Comparison of ENCODE assay signal across 12 cellular contexts in genomic region chr6:506508-506907, GRCh38.
DNase-seq lines count a peak whose midpoint lies in the region; ATAC-seq and TF ChIP-seq lines count a peak whose summit lies in the region.
"Had no signal": no experiment of that assay in that cellular context is flagged by ENCODE, and none has a peak within 500 bp of the region (broad histone marks: within the 10 kb centered on the region; RNA-seq: fewer than 3 reads in every experiment).

No MANE protein-coding gene starts in this region.

- intact Hi-C loops in activated CD8-positive, alpha-beta T cell treated with anti-CD3 and anti-CD28 coated beads for 36 hours (cut with micrococcal nuclease) = loop anchor here (5.0 kb wide), 2 partner anchors 41 to 104 kb away; no protein-coding TSS in a partner anchor
- intact Hi-C loops in naive thymus-derived CD4-positive, alpha-beta T cell (cut with micrococcal nuclease) = loop anchor here (1.0 to 5.0 kb wide), 3 partner anchors 8 to 41 kb away; no protein-coding TSS in a partner anchor
- intact Hi-C loops in vagina (cut with DNase I) = no loop called here

- no peaks in the 10 kb centered on the region for H3K79me2 ChIP-seq in Karpas-422 (ENCODE audit: low read length)

- H3K4me1 Mint-ChIP-seq in activated CD8-positive, alpha-beta T cell treated with anti-CD3 and anti-CD28 coated beads for 36 hours (ENCODE audit: low read depth) = peaks cover 97% of the 10 kb centered on the region
- H3K4me1 Mint-ChIP-seq in naive thymus-derived CD4-positive, alpha-beta T cell = peaks cover 51 to 95% (median 85%) of the 10 kb centered on the region in 7 donors
- peaks cover 100% of the 10 kb centered on the region for H3K4me1 Mint-ChIP-seq in stimulated activated naive CD8-positive, alpha-beta T cell treated with anti-CD3 and anti-CD28 coated beads, Interleukin-15, Interleukin-2, amounts not matched to agents 100 ng/mL and 50 ng/mL, for 24 hours (ENCODE audit: low read depth)
- peaks cover 50 to 80% (median 74%) of the 10 kb centered on the region in 3 donors for H3K4me1 Mint-ChIP-seq in CD8-positive, alpha-beta memory T cell
- H3K4me1 Mint-ChIP-seq: endodermal cell had no signal

- DNase-seq in activated effector memory CD4-positive, alpha-beta T cell treated with anti-CD3 and anti-CD28 coated beads, Interleukin-2, amount 50 U/mL, for 16 hours = peak; percentile 80
- DNase-seq in activated effector memory CD4-positive, alpha-beta T cell treated with Interleukin-2 at 50 U/mL for 16 hours = no peak
- DNase-seq in activated CD8-positive, alpha-beta T cell treated with anti-CD3 and anti-CD28 coated beads for 36 hours = peak; percentile 86
- peak in 1 of 9 donors; percentile 35 for DNase-seq in naive thymus-derived CD4-positive, alpha-beta T cell
- no peak for DNase-seq in Karpas-422
- no peak for DNase-seq in CD8-positive, alpha-beta memory T cell
- DNase-seq in vagina (ENCODE audit: extremely low spot score in 2 of 2) = no peak
- DNase-seq: endodermal cell, MM.1S, NCI-H2227 treated with DMSO at 0.1 percent for 48 hours had no signal

- no peaks in the 10 kb centered on the region for H4K20me1 ChIP-seq in Karpas-422 (ENCODE audit: insufficient read depth, low read depth, low read length)

- H3K9ac ChIP-seq in Karpas-422 (ENCODE audit: low read length) = no peak overlapping the region

- POLR2A ChIA-PET in activated CD8-positive, alpha-beta T cell treated with anti-CD3 and anti-CD28 coated beads for 36 hours (lab: Charles Lee) = no interaction called here
- POLR2A ChIA-PET in naive thymus-derived CD4-positive, alpha-beta T cell (lab: Charles Lee) = no interaction called here
- POLR2A ChIA-PET in CD8-positive, alpha-beta memory T cell (lab: Charles Lee) = no interaction called here

- peak; percentile 69 for ATAC-seq in activated CD8-positive, alpha-beta T cell treated with anti-CD3 and anti-CD28 coated beads for 36 hours
- no peak for ATAC-seq in naive thymus-derived CD4-positive, alpha-beta T cell

- no peaks in the 10 kb centered on the region for H3K27me3 ChIP-seq in naive thymus-derived CD4-positive, alpha-beta T cell (ENCODE audit: control insufficient read depth in 2 of 2, insufficient read depth in 2 of 2, low read length in 2 of 2)
- H3K27me3 ChIP-seq in Karpas-422 (ENCODE audit: low read length) (no peaks in the 10 kb centered on the region), vagina (no peaks in the 10 kb centered on the region)
- no peaks in the 10 kb centered on the region for H3K27me3 ChIP-seq in CD8-positive, alpha-beta memory T cell (ENCODE audit: insufficient read depth, low read length, poor library complexity, severe bottlenecking)

- H3K27ac Mint-ChIP-seq in activated CD8-positive, alpha-beta T cell treated with anti-CD3 and anti-CD28 coated beads for 36 hours = peak overlapping the region; percentile 99
- H3K27ac Mint-ChIP-seq in naive thymus-derived CD4-positive, alpha-beta T cell = peak overlapping the region; percentile 32 to 89 (median 73)
- H3K27ac Mint-ChIP-seq in stimulated activated naive CD8-positive, alpha-beta T cell treated with anti-CD3 and anti-CD28 coated beads, Interleukin-15, Interleukin-2, amounts not matched to agents 100 ng/mL and 50 ng/mL, for 24 hours = peak overlapping the region; percentile 96
- H3K27ac Mint-ChIP-seq in CD8-positive, alpha-beta memory T cell = peak overlapping the region in 2 of 8 donors; percentile 11 to 48
- H3K27ac Mint-ChIP-seq: endodermal cell had no signal

- no peak overlapping the region for H3K4me3 ChIP-seq in naive thymus-derived CD4-positive, alpha-beta T cell (ENCODE audit: low read length)
- H3K4me3 ChIP-seq in Karpas-422 (ENCODE audit: low read length) (no peak overlapping the region), vagina (no peak overlapping the region)
- no peak overlapping the region for H3K4me3 ChIP-seq in CD8-positive, alpha-beta memory T cell (ENCODE audit: low read length)
- H3K4me3 ChIP-seq: HAP-1 had no signal

- TF ChIP-seq CTCF in activated CD8-positive, alpha-beta T cell treated with anti-CD3 and anti-CD28 coated beads for 36 hours (IDR thresholded peaks at IDR 0.05) = no peak
- no peak for TF ChIP-seq CTCF in vagina (IDR thresholded peaks at IDR 0.05)

- no peak for TF ChIP-seq POLR2A in vagina (IDR thresholded peaks at IDR 0.05)

- peak overlapping the region; percentile 5 for H3K27ac ChIP-seq in naive thymus-derived CD4-positive, alpha-beta T cell (ENCODE audit: low read depth, low read length)
- H3K27ac ChIP-seq in Karpas-422 (ENCODE audit: low read length) (no peak overlapping the region), vagina (no peak overlapping the region)
- H3K27ac ChIP-seq in CD8-positive, alpha-beta memory T cell (ENCODE audit: low read depth, low read length) = no peak overlapping the region

- H2AFZ ChIP-seq in Karpas-422 (ENCODE audit: low read length) = no peak overlapping the region

- peaks cover 37% of the 10 kb centered on the region for H3K36me3 Mint-ChIP-seq in activated CD8-positive, alpha-beta T cell treated with anti-CD3 and anti-CD28 coated beads for 36 hours (ENCODE audit: low read depth)
- H3K36me3 Mint-ChIP-seq in naive thymus-derived CD4-positive, alpha-beta T cell = peaks cover 0 to 29% (median 21%) of the 10 kb centered on the region in 5 donors
- H3K36me3 Mint-ChIP-seq in stimulated activated naive CD8-positive, alpha-beta T cell treated with anti-CD3 and anti-CD28 coated beads, Interleukin-15, Interleukin-2, amounts not matched to agents 100 ng/mL and 50 ng/mL, for 24 hours (ENCODE audit: low read depth) = peaks cover 37% of the 10 kb centered on the region
- H3K36me3 Mint-ChIP-seq in CD8-positive, alpha-beta memory T cell = peaks cover 0 to 6% (median 4%) of the 10 kb centered on the region in 3 donors

- CTCF ChIA-PET in activated CD8-positive, alpha-beta T cell treated with anti-CD3 and anti-CD28 coated beads for 36 hours (lab: Charles Lee) = no interaction called here
- CTCF ChIA-PET in naive thymus-derived CD4-positive, alpha-beta T cell (lab: Charles Lee) = no interaction called here
- CTCF ChIA-PET in CD8-positive, alpha-beta memory T cell (lab: Charles Lee) = no interaction called here

- H3K4me3 Mint-ChIP-seq in activated CD8-positive, alpha-beta T cell treated with anti-CD3 and anti-CD28 coated beads for 36 hours = peak overlapping the region; percentile 50
- peak overlapping the region in 7 of 10 donors; percentile 25 to 61 (median 30) for H3K4me3 Mint-ChIP-seq in naive thymus-derived CD4-positive, alpha-beta T cell
- peak overlapping the region; percentile 59 for H3K4me3 Mint-ChIP-seq in stimulated activated naive CD8-positive, alpha-beta T cell treated with anti-CD3 and anti-CD28 coated beads, Interleukin-15, Interleukin-2, amounts not matched to agents 100 ng/mL and 50 ng/mL, for 24 hours
- no peak overlapping the region for H3K4me3 Mint-ChIP-seq in CD8-positive, alpha-beta memory T cell
- H3K4me3 Mint-ChIP-seq: endodermal cell had no signal

- H3K9me2 ChIP-seq in Karpas-422 (replicated peaks; ENCODE audit: insufficient read depth, low read length) = no peaks in the 10 kb centered on the region

- no peaks in the 10 kb centered on the region for H3K9me3 ChIP-seq in naive thymus-derived CD4-positive, alpha-beta T cell (ENCODE audit: control insufficient read depth in 2 of 3, low read length in 3 of 3)
- no peaks in the 10 kb centered on the region for H3K9me3 ChIP-seq in Karpas-422 (ENCODE audit: low read length)
- H3K9me3 ChIP-seq in CD8-positive, alpha-beta memory T cell (ENCODE audit: low read length) = no peaks in the 10 kb centered on the region
- no peaks in the 10 kb centered on the region for H3K9me3 ChIP-seq in vagina
- H3K9me3 ChIP-seq: HAP-1 had no signal

- no peak overlapping the region for H3K4me2 ChIP-seq in Karpas-422 (ENCODE audit: low read depth, low read length, poor library complexity, severe bottlenecking)

- no peaks in the 10 kb centered on the region for H3K9me3 Mint-ChIP-seq in activated CD8-positive, alpha-beta T cell treated with anti-CD3 and anti-CD28 coated beads for 36 hours
- H3K9me3 Mint-ChIP-seq in naive thymus-derived CD4-positive, alpha-beta T cell = peaks cover 0 to 2% (median 0%) of the 10 kb centered on the region in 11 donors
- no peaks in the 10 kb centered on the region for H3K9me3 Mint-ChIP-seq in stimulated activated naive CD8-positive, alpha-beta T cell treated with anti-CD3 and anti-CD28 coated beads, Interleukin-15, Interleukin-2, amounts not matched to agents 100 ng/mL and 50 ng/mL, for 24 hours
- H3K9me3 Mint-ChIP-seq in CD8-positive, alpha-beta memory T cell = no peaks in the 10 kb centered on the region
- H3K9me3 Mint-ChIP-seq: endodermal cell had no signal

- peaks cover 21 to 42% of the 10 kb centered on the region in 2 donors for H3K4me1 ChIP-seq in naive thymus-derived CD4-positive, alpha-beta T cell (ENCODE audit: control insufficient read depth in 2 of 2, insufficient read depth in 2 of 2, low read length in 2 of 2)
- H3K4me1 ChIP-seq in Karpas-422 (ENCODE audit: low read length) = peaks cover 5% of the 10 kb centered on the region
- H3K4me1 ChIP-seq in CD8-positive, alpha-beta memory T cell (ENCODE audit: insufficient read depth, low read length) = peaks cover 46% of the 10 kb centered on the region
- no peaks in the 10 kb centered on the region for H3K4me1 ChIP-seq in vagina
- H3K4me1 ChIP-seq: HAP-1 had no signal

- H3K36me3 ChIP-seq in naive thymus-derived CD4-positive, alpha-beta T cell (ENCODE audit: control insufficient read depth in 2 of 3, insufficient read depth in 3 of 3, low read length in 3 of 3) = peaks cover 0 to 5% (median 0%) of the 10 kb centered on the region in 3 experiments
- H3K36me3 ChIP-seq in Karpas-422 (ENCODE audit: insufficient read depth, low read length) (no peaks in the 10 kb centered on the region), vagina (no peaks in the 10 kb centered on the region)
- no peaks in the 10 kb centered on the region for H3K36me3 ChIP-seq in CD8-positive, alpha-beta memory T cell (ENCODE audit: insufficient read depth, low read length)
- H3K36me3 ChIP-seq: HAP-1 had no signal

- H3K27me3 Mint-ChIP-seq in activated CD8-positive, alpha-beta T cell treated with anti-CD3 and anti-CD28 coated beads for 36 hours = no peaks in the 10 kb centered on the region
- no peaks in the 10 kb centered on the region for H3K27me3 Mint-ChIP-seq in naive thymus-derived CD4-positive, alpha-beta T cell
- no peaks in the 10 kb centered on the region for H3K27me3 Mint-ChIP-seq in stimulated activated naive CD8-positive, alpha-beta T cell treated with anti-CD3 and anti-CD28 coated beads, Interleukin-15, Interleukin-2, amounts not matched to agents 100 ng/mL and 50 ng/mL, for 24 hours
- H3K27me3 Mint-ChIP-seq in CD8-positive, alpha-beta memory T cell = no peaks in the 10 kb centered on the region

Comparison
In these comparisons a context has a peak if more than half of its experiments do, and no peak if none do; other contexts are left out.
1. DNase-seq: peak in activated effector memory CD4-positive, alpha-beta T cell treated with anti-CD3 and anti-CD28 coated beads, Interleukin-2, amount 50 U/mL, for 16 hours (single experiment) and activated CD8-positive, alpha-beta T cell treated with anti-CD3 and anti-CD28 coated beads for 36 hours (single experiment); none in activated effector memory CD4-positive, alpha-beta T cell treated with Interleukin-2 at 50 U/mL for 16 hours (single experiment), Karpas-422 (single experiment), CD8-positive, alpha-beta memory T cell (0 of 5) and vagina (0 of 2).
2. H3K4me3 Mint-ChIP-seq: peak in activated CD8-positive, alpha-beta T cell treated with anti-CD3 and anti-CD28 coated beads for 36 hours (single experiment), naive thymus-derived CD4-positive, alpha-beta T cell (7 of 10) and stimulated activated naive CD8-positive, alpha-beta T cell treated with anti-CD3 and anti-CD28 coated beads, Interleukin-15, Interleukin-2, amounts not matched to agents 100 ng/mL and 50 ng/mL, for 24 hours (single experiment); none in CD8-positive, alpha-beta memory T cell (0 of 7).